Comparison of ENCODE assay signal across 13 cellular contexts in the genomic region with DNA sequence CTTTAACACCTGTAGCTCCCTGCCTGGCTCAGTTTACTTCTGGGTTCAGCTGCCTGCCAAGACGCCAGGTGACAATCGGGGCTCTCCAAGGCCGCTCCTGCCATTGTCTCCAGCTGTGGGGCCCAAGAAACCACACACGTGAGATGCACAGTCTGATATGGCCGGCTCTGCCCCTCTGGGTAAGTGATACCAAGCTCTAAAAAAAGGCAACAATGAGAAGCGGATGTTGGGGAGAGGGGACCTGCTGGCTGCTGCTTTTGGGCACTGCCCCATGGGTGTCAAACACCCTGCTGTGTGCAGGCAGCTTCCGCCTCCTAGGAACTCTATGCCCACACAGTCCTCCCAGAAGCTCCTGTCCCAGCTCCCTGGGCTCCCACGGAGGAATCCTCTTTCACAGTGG.
DNase-seq lines count a peak whose midpoint lies in the region; TF ChIP-seq lines count a peak whose summit lies in the region.
"Had no signal": no experiment of that assay in that cellular context is flagged by ENCODE, and none has a peak within 500 bp of the region (broad histone marks: within the 10 kb centered on the region; RNA-seq: fewer than 3 reads in every experiment).

No MANE protein-coding gene starts in this region.

- POLR2A ChIA-PET in activated CD4-positive, alpha-beta T cell treated with anti-CD3 and anti-CD28 coated beads, Interleukin-2, amount 10 ng/mL, durations not matched to agents 7 days and 5 days (lab: Charles Lee): interaction anchor here (1.1 to 2.1 kb wide), 2 partner anchors 158 to 1136 kb away, joined by 5 to 6 read pairs; a partner anchor contains a TSS

- H3K27me3 ChIP-seq in thymus (ENCODE audit: control insufficient read depth, insufficient read depth): no peaks in the 10 kb centered on the region
- H3K27me3 ChIP-seq: SJSA1 had no signal

- H3K9me3 ChIP-seq in thymus (ENCODE audit: control insufficient read depth): peaks cover 1% of the 10 kb centered on the region
- H3K9me3 ChIP-seq: SJSA1 had no signal

- no peaks in the 10 kb centered on the region for H3K9me3 Mint-ChIP-seq in activated CD4-positive, alpha-beta T cell treated with anti-CD3 and anti-CD28 coated beads, Interleukin-2, amount 10 ng/mL, durations not matched to agents 7 days and 5 days
- H3K9me3 Mint-ChIP-seq in brain: peaks cover 0 to 7% (median 0%) of the 10 kb centered on the region in 5 experiments

- H3K27me3 Mint-ChIP-seq in activated CD4-positive, alpha-beta T cell treated with anti-CD3 and anti-CD28 coated beads, Interleukin-2, amount 10 ng/mL, durations not matched to agents 7 days and 5 days: no peaks in the 10 kb centered on the region
- no peaks in the 10 kb centered on the region for H3K27me3 Mint-ChIP-seq in brain

- peak overlapping the region; percentile 67 for H3K4me3 Mint-ChIP-seq in activated CD4-positive, alpha-beta T cell treated with anti-CD3 and anti-CD28 coated beads, Interleukin-2, amount 10 ng/mL, durations not matched to agents 7 days and 5 days
- H3K4me3 Mint-ChIP-seq in brain: peak overlapping the region in 3 of 5 experiments; percentile 6 to 57 (median 24)

- peak overlapping the region; percentile 96 for H3K27ac Mint-ChIP-seq in activated CD4-positive, alpha-beta T cell treated with anti-CD3 and anti-CD28 coated beads, Interleukin-2, amount 10 ng/mL, durations not matched to agents 7 days and 5 days
- peak overlapping the region in 4 of 5 experiments; percentile 17 to 90 (median 40) for H3K27ac Mint-ChIP-seq in brain

- 8% methylated on average over 8 of the region's 8 CpGs for WGBS in thymus

- H3K4me1 ChIP-seq in thymus (ENCODE audit: control insufficient read depth, insufficient read depth, low read length): peaks cover 45% of the 10 kb centered on the region
- H3K4me1 ChIP-seq: parathyroid adenoma, SJSA1 had no signal

- H3K36me3 ChIP-seq in thymus (ENCODE audit: control insufficient read depth, insufficient read depth): no peaks in the 10 kb centered on the region
- H3K36me3 ChIP-seq: SJSA1 had no signal

- peak overlapping the region; percentile 96 for H3K27ac ChIP-seq in thymus (ENCODE audit: low read depth)
- H3K27ac ChIP-seq: parathyroid adenoma, SJSA1 had no signal

- CTCF ChIA-PET in activated CD4-positive, alpha-beta T cell treated with anti-CD3 and anti-CD28 coated beads, Interleukin-2, amount 10 ng/mL, durations not matched to agents 7 days and 5 days (lab: Charles Lee): interaction anchor here (0.6 to 2.2 kb wide), 6 partner anchors 9 to 1131 kb away, joined by 3 to 11 read pairs (median 3); no protein-coding TSS in a partner anchor

- peaks cover 1% of the 10 kb centered on the region for H3K36me3 Mint-ChIP-seq in activated CD4-positive, alpha-beta T cell treated with anti-CD3 and anti-CD28 coated beads, Interleukin-2, amount 10 ng/mL, durations not matched to agents 7 days and 5 days (ENCODE audit: low read depth)
- no peaks in the 10 kb centered on the region for H3K36me3 Mint-ChIP-seq in brain

- H3K4me1 Mint-ChIP-seq in activated CD4-positive, alpha-beta T cell treated with anti-CD3 and anti-CD28 coated beads, Interleukin-2, amount 10 ng/mL, durations not matched to agents 7 days and 5 days: peaks cover 74% of the 10 kb centered on the region
- peaks cover 72% of the 10 kb centered on the region for H3K4me1 Mint-ChIP-seq in brain

- DNase-seq in stimulated activated CD4-positive, alpha-beta T cell treated with anti-CD3 and anti-CD28 coated beads, Interleukin-1b, Interleukin-23, amount 100 ng/mL, for 48 hours: peak; percentile 24
- DNase-seq in stimulated activated CD4-positive, alpha-beta T cell treated with anti-CD3 and anti-CD28 coated beads, Interleukin-12 subunit alpha, Interleukin-12 subunit beta, amount 100 ng/mL, for 4 hours: no peak
- DNase-seq in activated CD4-positive, alpha-beta T cell treated with anti-CD3 and anti-CD28 coated beads, Interleukin-2, amount 10 ng/mL, durations not matched to agents 7 days and 5 days: peak; percentile 51
- DNase-seq in NCI-H2196 treated with DMSO at 0.1 percent for 48 hours (lab: John Stamatoyannopoulos, UW; ENCODE audit: unreplicated experiment) (no peak), AG08396 (ENCODE audit: low spot score) (no peak), cerebellar cortex (ENCODE audit: low spot score) (no peak)
- DNase-seq: midbrain, NCI-H2171, trophoblast cell had no signal

- TF ChIP-seq CTCF in brain (conservative IDR thresholded peaks at IDR 0.05): no peak

- peak overlapping the region; percentile 36 for H3K4me3 ChIP-seq in thymus (ENCODE audit: low read length)
- H3K4me3 ChIP-seq: SJSA1 had no signal

Comparison
In these comparisons a context has a peak if more than half of its experiments do, and no peak if none do; other contexts are left out.
1. DNase-seq: peak in stimulated activated CD4-positive, alpha-beta T cell treated with anti-CD3 and anti-CD28 coated beads, Interleukin-1b, Interleukin-23, amount 100 ng/mL, for 48 hours (single experiment) and activated CD4-positive, alpha-beta T cell treated with anti-CD3 and anti-CD28 coated beads, Interleukin-2, amount 10 ng/mL, durations not matched to agents 7 days and 5 days (single experiment); none in stimulated activated CD4-positive, alpha-beta T cell treated with anti-CD3 and anti-CD28 coated beads, Interleukin-12 subunit alpha, Interleukin-12 subunit beta, amount 100 ng/mL, for 4 hours (single experiment), NCI-H2196 treated with DMSO at 0.1 percent for 48 hours (single experiment), AG08396 (single experiment) and cerebellar cortex (single experiment).